ENCODE assay signal across 8 cellular contexts in genomic region chr7:110442386-110442837, GRCh38.
A peak's percentile ranks its signal among the peaks of the same experiment; 100 is the strongest.
DNase-seq lines count a peak whose midpoint lies in the region; ATAC-seq and TF ChIP-seq lines count a peak whose summit lies in the region.

No MANE protein-coding gene starts in this region.

- H2BK5ac ChIP-seq in H9 (ENCODE audit: insufficient read length, low read length): no peak overlapping the region

- TF ChIP-seq RAD21 in liver (IDR thresholded peaks at IDR 0.05): peak; percentile 60 to 70

- H3K4me1 Mint-ChIP-seq in H9: peaks cover 3 to 5% of the 10 kb centered on the region in 2 experiments; a peak in 1 of 4 replicates
- H3K4me1 Mint-ChIP-seq in activated naive CD8-positive, alpha-beta T cell treated with anti-CD3 and anti-CD28 coated beads, Interleukin-2, amount 50 U/mL, for 24 hours: no peaks in the 10 kb centered on the region

- TF ChIP-seq CTCF in H9 (conservative IDR thresholded peaks at IDR 0.05): peak; percentile 88
- peak; percentile 13 for TF ChIP-seq CTCF in liver (IDR thresholded peaks at IDR 0.05; ENCODE audit: low read depth, low read length, missing input control)
- TF ChIP-seq CTCF in spleen (IDR thresholded peaks at IDR 0.05 in 8 of 11, conservative IDR thresholded peaks at IDR 0.05 in 3 of 11): no peak

- H3K18ac ChIP-seq in H9 (ENCODE audit: insufficient read length, low read depth, low read length): no peak overlapping the region

- no peaks in the 10 kb centered on the region for H3K4me1 ChIP-seq in H9 (ENCODE audit: insufficient read depth, low read length)
- H3K4me1 ChIP-seq in liver (ENCODE audit: control insufficient read depth in 4 of 4, insufficient read depth in 4 of 4, low read length in 3 of 4): no peaks in the 10 kb centered on the region
- no peaks in the 10 kb centered on the region for H3K4me1 ChIP-seq in spleen

- H3K23me2 ChIP-seq in H9 (ENCODE audit: insufficient read length, low read depth, low read length, poor library complexity, severe bottlenecking): no peaks in the 10 kb centered on the region

- intact Hi-C loops in spleen (cut with DNase I; ENCODE audit: low total_unique reads): no loop called here

- no peak overlapping the region for H3K14ac ChIP-seq in H9 (ENCODE audit: insufficient read depth, low read length)

- H3K36me3 ChIP-seq in liver (ENCODE audit: control insufficient read depth in 4 of 4, insufficient read depth in 3 of 4, low read depth in 1 of 4, low read length in 3 of 4) (no peaks in the 10 kb centered on the region), spleen (no peaks in the 10 kb centered on the region)

- peaks cover 0 to 1% of the 10 kb centered on the region in 2 experiments; a peak in 2 of 5 replicates for H3K9me3 Mint-ChIP-seq in H9
- no peaks in the 10 kb centered on the region for H3K9me3 Mint-ChIP-seq in activated naive CD8-positive, alpha-beta T cell treated with anti-CD3 and anti-CD28 coated beads, Interleukin-2, amount 50 U/mL, for 24 hours

- no peak overlapping the region for H2BK120ac ChIP-seq in H9 (ENCODE audit: low read depth, low read length, poor library complexity, severe bottlenecking)

- no peak for ATAC-seq in activated naive CD8-positive, alpha-beta T cell treated with anti-CD3 and anti-CD28 coated beads, Interleukin-2, amount 50 U/mL, for 24 hours
- ATAC-seq in HG02571 (IDR thresholded peaks at IDR 0.05; ENCODE audit: unreplicated experiment): no peak

- no peak for TF ChIP-seq POLR2A in spleen (IDR thresholded peaks at IDR 0.05)

- H3K4me3 Mint-ChIP-seq in H9: no peak overlapping the region
- H3K4me3 Mint-ChIP-seq in activated naive CD8-positive, alpha-beta T cell treated with anti-CD3 and anti-CD28 coated beads, Interleukin-2, amount 50 U/mL, for 24 hours: no peak overlapping the region

- no peaks in the 10 kb centered on the region for H3K79me2 ChIP-seq in H9 (ENCODE audit: insufficient read depth, low read length)

- H3K4me2 ChIP-seq in H9 (ENCODE audit: insufficient read depth, insufficient read length, low read length): no peak overlapping the region

- H3K27ac Mint-ChIP-seq in H9: no peak overlapping the region
- H3K27ac Mint-ChIP-seq in activated naive CD8-positive, alpha-beta T cell treated with anti-CD3 and anti-CD28 coated beads, Interleukin-2, amount 50 U/mL, for 24 hours: no peak overlapping the region

- peak; percentile 4 for DNase-seq in NCI-H1105 treated with DMSO at 0.1 percent for 48 hours (lab: John Stamatoyannopoulos, UW)
- DNase-seq in NCI-H1105 (lab: John Stamatoyannopoulos, UW): no peak
- DNase-seq in H9: peak; percentile 73
- DNase-seq in NCI-H2029 (lab: John Stamatoyannopoulos, UW): peak; percentile 2
- DNase-seq in activated naive CD8-positive, alpha-beta T cell treated with anti-CD3 and anti-CD28 coated beads, Interleukin-2, amount 50 U/mL, for 24 hours: peak; percentile 4
- DNase-seq in spleen: no peak

- H3K9me3 ChIP-seq in H9 (ENCODE audit: control insufficient read depth, low read depth, low read length) (no peaks in the 10 kb centered on the region), liver (ENCODE audit: control insufficient read depth in 4 of 4, low read length in 3 of 4) (no peaks in the 10 kb centered on the region), spleen (peaks cover 0 to 6% (median 2%) of the 10 kb centered on the region in 8 donors)

- H3T11ph ChIP-seq in H9 (ENCODE audit: low read length): no peak overlapping the region

- H3K4ac ChIP-seq in H9 (ENCODE audit: low read depth, low read length): no peak overlapping the region

- H3K9ac ChIP-seq in H9 (ENCODE audit: extremely low read depth, insufficient read length, low read length): no peak overlapping the region
- no peak overlapping the region for H3K9ac ChIP-seq in liver (ENCODE audit: low read depth in 1 of 2, low read length in 2 of 2)

- H3K27ac ChIP-seq in H9 (ENCODE audit: insufficient read length, low read depth, low read length): no peak overlapping the region
- H3K27ac ChIP-seq in liver (ENCODE audit: low read depth in 1 of 2, low read length in 2 of 2): no peak overlapping the region
- H3K27ac ChIP-seq in spleen: no peak overlapping the region

- no peak overlapping the region for H3K23ac ChIP-seq in H9 (ENCODE audit: insufficient read length, low read depth, low read length)

- H3K27me3 ChIP-seq in H9 (ENCODE audit: insufficient read depth, low read length) (no peaks in the 10 kb centered on the region), liver (ENCODE audit: control insufficient read depth in 4 of 4, insufficient read depth in 4 of 4, low read length in 3 of 4) (no peaks in the 10 kb centered on the region), spleen (replicated peaks in 1 of 7) (no peaks in the 10 kb centered on the region)

- H4K8ac ChIP-seq in H9 (replicated peaks; ENCODE audit: insufficient read length, low read depth, low read length): no peak overlapping the region

- no peak overlapping the region for H3K4me3 ChIP-seq in liver (ENCODE audit: low read depth in 1 of 3, low read length in 3 of 3)
- no peak overlapping the region for H3K4me3 ChIP-seq in spleen

- H3K79me1 ChIP-seq in H9 (ENCODE audit: insufficient read depth, low read depth, low read length, poor library complexity, severe bottlenecking): no peaks in the 10 kb centered on the region

- H2BK15ac ChIP-seq in H9 (ENCODE audit: low read depth, low read length): no peak overlapping the region

- no peak overlapping the region for H4K91ac ChIP-seq in H9 (ENCODE audit: insufficient read length, low read depth, low read length)

- peaks cover 0 to 3% (median 0%) of the 10 kb centered on the region in 3 experiments; a peak in 2 of 7 replicates for H3K36me3 Mint-ChIP-seq in H9 (ENCODE audit: insufficient read depth in 1 of 3, low read depth in 3 of 3)
- no peaks in the 10 kb centered on the region for H3K36me3 Mint-ChIP-seq in activated naive CD8-positive, alpha-beta T cell treated with anti-CD3 and anti-CD28 coated beads, Interleukin-2, amount 50 U/mL, for 24 hours (ENCODE audit: low read depth)

- H2AFZ ChIP-seq in H9 (ENCODE audit: low read length): no peak overlapping the region

- H3K27me3 Mint-ChIP-seq in H9 (ENCODE audit: low read depth): no peaks in the 10 kb centered on the region
- no peaks in the 10 kb centered on the region for H3K27me3 Mint-ChIP-seq in activated naive CD8-positive, alpha-beta T cell treated with anti-CD3 and anti-CD28 coated beads, Interleukin-2, amount 50 U/mL, for 24 hours

- H2BK12ac ChIP-seq in H9 (ENCODE audit: insufficient read length, low read depth, low read length): no peak overlapping the region

- no CpG with 5 or more reads among the region's 4 CpGs for WGBS in H9 (ENCODE audit: extremely low coverage, insufficient read length, low lambda C conversion rate)
- WGBS in liver: 42% methylated on average over 4 of the region's 4 CpGs
- WGBS in spleen, 5 donors: 42 to 55% (median 48%) methylated on average over 4 of the region's 4 CpGs

- no peak overlapping the region for H2AK5ac ChIP-seq in H9 (ENCODE audit: insufficient read length, low read length)

- H4K5ac ChIP-seq in H9 (ENCODE audit: insufficient read length, low read depth, low read length): no peak overlapping the region

- H4K20me1 ChIP-seq in H9 (ENCODE audit: control insufficient read depth, insufficient read depth, insufficient read length): no peaks in the 10 kb centered on the region

- no peak overlapping the region for H2BK20ac ChIP-seq in H9 (ENCODE audit: low read depth, low read length, poor library complexity, severe bottlenecking)

- no peak overlapping the region for H3K56ac ChIP-seq in H9 (ENCODE audit: insufficient read length, low read depth, low read length)

TF ChIP-seq in liver, 16 proteins besides CTCF, POLR2A, EP300 and RAD21:
- TF ChIP-seq ZBTB33 (IDR thresholded peaks at IDR 0.05): no peak
- no peak for TF ChIP-seq RXRA (IDR thresholded peaks at IDR 0.05)
- no peak for TF ChIP-seq JUND (IDR thresholded peaks at IDR 0.05)
- TF ChIP-seq HNF4A (conservative IDR thresholded peaks at IDR 0.05): no peak
- no peak for TF ChIP-seq SP1 (IDR thresholded peaks at IDR 0.05)
- TF ChIP-seq GABPA (IDR thresholded peaks at IDR 0.05 in 1 of 2, conservative IDR thresholded peaks at IDR 0.05 in 1 of 2): no peak
- no peak for TF ChIP-seq TAF1 (conservative IDR thresholded peaks at IDR 0.05)
- TF ChIP-seq FOXA1 (IDR thresholded peaks at IDR 0.05): no peak
- TF ChIP-seq NR2F2 (IDR thresholded peaks at IDR 0.05): no peak
- TF ChIP-seq YY1 (IDR thresholded peaks at IDR 0.05): no peak
- TF ChIP-seq EGR1 (IDR thresholded peaks at IDR 0.05; ENCODE audit: low read depth in 2 of 2): no peak
- TF ChIP-seq HNF4G (IDR thresholded peaks at IDR 0.05): no peak
- no peak for TF ChIP-seq MAX (IDR thresholded peaks at IDR 0.05)
- TF ChIP-seq ATF3 (IDR thresholded peaks at IDR 0.05): no peak

Comparison
In these comparisons a context has a peak if more than half of its experiments do, and no peak if none do; other contexts are left out.
1. DNase-seq: peak in NCI-H1105 treated with DMSO at 0.1 percent for 48 hours (single experiment), H9 (single experiment), NCI-H2029 (single experiment) and activated naive CD8-positive, alpha-beta T cell treated with anti-CD3 and anti-CD28 coated beads, Interleukin-2, amount 50 U/mL, for 24 hours (single experiment); none in NCI-H1105 (single experiment) and spleen (single experiment).
2. CTCF ChIP-seq: peak in H9 (single experiment) and liver (single experiment); none in spleen (0 of 11).